In genomic region chr18:48053881-48054586, GRCh38 we compare ENCODE assay signal across 20 cellular contexts.
A peak's percentile ranks its signal among the peaks of the same experiment; 100 is the strongest.
DNase-seq lines count a peak whose midpoint lies in the region; ATAC-seq and TF ChIP-seq lines count a peak whose summit lies in the region.
"Had no signal": no experiment of that assay in that cellular context is flagged by ENCODE, and none has a peak within 500 bp of the region (broad histone marks: within the 10 kb centered on the region; RNA-seq: fewer than 3 reads in every experiment).

No MANE protein-coding gene starts in this region.

- no peak for TF ChIP-seq CTCF in omental fat pad (IDR thresholded peaks at IDR 0.05)

- no peaks in the 10 kb centered on the region for H3K4me1 Mint-ChIP-seq in activated T-cell treated with anti-CD3 and anti-CD28 coated beads, Interleukin-2, amount 50 U/mL, for 72 hours (ENCODE audit: low read depth)

- H3K36me3 Mint-ChIP-seq in activated T-cell treated with anti-CD3 and anti-CD28 coated beads, Interleukin-2, amount 50 U/mL, for 72 hours (ENCODE audit: insufficient read depth in 2 of 2), result no peaks in the 10 kb centered on the region
- H3K36me3 Mint-ChIP-seq: activated CD4-positive, alpha-beta memory T cell treated with anti-CD3 and anti-CD28 coated beads for 36 hours; natural killer cell treated with Interleukin-12 subunit alpha and Interleukin-12 subunit beta and Interleukin-15 and Interleukin-18, amount 100 ng/mL, for 72 hours had no signal

- H3K27ac Mint-ChIP-seq in activated T-cell treated with anti-CD3 and anti-CD28 coated beads, Interleukin-2, amount 50 U/mL, for 72 hours, result no peak overlapping the region
- H3K27ac Mint-ChIP-seq: activated CD4-positive, alpha-beta memory T cell treated with anti-CD3 and anti-CD28 coated beads for 36 hours; natural killer cell treated with Interleukin-12 subunit alpha and Interleukin-12 subunit beta and Interleukin-15 and Interleukin-18, amount 100 ng/mL, for 72 hours had no signal

- no peak overlapping the region for H3K4me3 Mint-ChIP-seq in activated T-cell treated with anti-CD3 and anti-CD28 coated beads, Interleukin-2, amount 50 U/mL, for 72 hours
- H3K4me3 Mint-ChIP-seq: activated CD4-positive, alpha-beta memory T cell treated with anti-CD3 and anti-CD28 coated beads for 36 hours; natural killer cell treated with Interleukin-12 subunit alpha and Interleukin-12 subunit beta and Interleukin-15 and Interleukin-18, amount 100 ng/mL, for 72 hours had no signal

- ATAC-seq in omental fat pad (ENCODE audit: low FRiP score), result peak; percentile 43
- ATAC-seq in activated T-cell treated with anti-CD3 and anti-CD28 coated beads, Interleukin-2, amount 50 U/mL, for 72 hours (replicated peaks in 1 of 2), result no peak
- ATAC-seq in HG03175 (IDR thresholded peaks at IDR 0.05; ENCODE audit: unreplicated experiment), result no peak
- ATAC-seq: natural killer cell treated with Interleukin-12 subunit alpha and Interleukin-12 subunit beta and Interleukin-15 and Interleukin-18, amount 100 ng/mL, for 72 hours had no signal

- peak; percentile 9 for DNase-seq in CMK (ENCODE audit: low read depth)
- DNase-seq in SW480 (ENCODE audit: low spot score), result peak; percentile 23
- DNase-seq in iPS-NIHi7 (ENCODE audit: extremely low spot score), result peak; percentile 53
- DNase-seq in omental fat pad (ENCODE audit: low spot score), result no peak
- DNase-seq in GOT3 (lab: John Stamatoyannopoulos, UW), result no peak
- no peak for DNase-seq in HCEC 1CT
- DNase-seq in activated T-cell treated with anti-CD3 and anti-CD28 coated beads, Interleukin-2, amount 50 U/mL, for 72 hours, result no peak
- DNase-seq: activated CD4-positive, alpha-beta memory T cell treated with anti-CD3 and anti-CD28 coated beads for 36 hours; activated naive CD4-positive, alpha-beta T cell; dermis blood vessel endothelial cell; mesenchymal stem cell; NCI-H1436 treated with DMSO at 0.1 percent for 48 hours; NCI-H2171; NCI-H748 treated with DMSO at 0.1 percent for 48 hours; OCI-M1; Right ventricle myocardium superior; T-helper 1 cell; uterus had no signal

- H3K9me3 Mint-ChIP-seq in activated T-cell treated with anti-CD3 and anti-CD28 coated beads, Interleukin-2, amount 50 U/mL, for 72 hours, result no peaks in the 10 kb centered on the region
- H3K9me3 Mint-ChIP-seq: natural killer cell treated with Interleukin-12 subunit alpha and Interleukin-12 subunit beta and Interleukin-15 and Interleukin-18, amount 100 ng/mL, for 72 hours had no signal

- H3K27me3 Mint-ChIP-seq in activated T-cell treated with anti-CD3 and anti-CD28 coated beads, Interleukin-2, amount 50 U/mL, for 72 hours (ENCODE audit: low read depth), result peaks cover 45% of the 10 kb centered on the region

Comparison
In these comparisons a context has a peak if more than half of its experiments do, and no peak if none do; other contexts are left out.
1. DNase-seq: peak in CMK (single experiment), SW480 (single experiment) and iPS-NIHi7 (single experiment); none in omental fat pad (single experiment), GOT3 (single experiment), HCEC 1CT (single experiment) and activated T-cell treated with anti-CD3 and anti-CD28 coated beads, Interleukin-2, amount 50 U/mL, for 72 hours (0 of 2).